ENCODE assay signal across 12 cellular contexts in the genomic region with DNA sequence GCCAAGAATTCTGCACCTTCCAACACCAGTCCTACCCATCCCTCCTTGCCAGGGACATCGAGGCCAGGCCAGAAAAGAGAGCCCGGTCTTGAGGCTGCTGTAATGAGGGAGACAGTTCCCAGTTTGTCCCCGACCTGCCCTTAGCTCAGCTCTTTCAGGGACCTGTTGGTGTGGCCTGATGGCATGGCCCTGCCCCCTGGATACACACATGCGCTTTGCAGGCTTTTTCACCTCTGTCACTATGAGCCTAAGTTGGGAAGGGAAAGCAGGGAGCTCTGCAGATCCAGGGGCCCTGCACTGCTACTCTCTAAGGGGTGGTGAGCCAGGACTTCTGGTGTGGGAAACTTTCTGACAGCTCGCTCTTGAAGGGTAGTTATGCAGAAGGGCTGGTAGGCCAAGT. TPM values are rescaled to one million over a fixed set of nuclear protein-coding genes. Genes with fewer than 3 reads are reported as not detected.
DNase-seq lines count a peak whose midpoint lies in the region; ATAC-seq and TF ChIP-seq lines count a peak whose summit lies in the region.
"Had no signal": no experiment of that assay in that cellular context is flagged by ENCODE, and none has a peak within 500 bp of the region (broad histone marks: within the 10 kb centered on the region; RNA-seq: fewer than 3 reads in every experiment).

No MANE protein-coding gene starts in this region.

- peak overlapping the region; percentile 14; the same call in 1 of the 2 replicates for H3K9ac ChIP-seq in HUES64 (ENCODE audit: low read depth, low read length)

- in situ Hi-C loops in transverse colon (cut with MboI; ENCODE audit: low pct_ligation_motif_present in 1 of 4, low pct_unique_long_range_greater_than_20kb in 1 of 4, low sequenced_read_pairs in 3 of 4) = loop anchor here in 3 of 4 donors (10.0 to 25.0 kb wide), 2 partner anchors 163 to 166 kb away; partner anchors contain the start of gene SEC31B (in 3 of the 3)

- intact Hi-C loops in lower lobe of right lung (cut with DNase I) (no loop called here), transverse colon (cut with DNase I; ENCODE audit: low total_unique reads) (no loop called here)

- H3K27me3 ChIP-seq in AG04450 (ENCODE audit: control insufficient read depth, insufficient read depth, low read length) (no peaks in the 10 kb centered on the region), HUES64 (ENCODE audit: insufficient read depth, low read length) (no peaks in the 10 kb centered on the region), lower lobe of right lung (ENCODE audit: low read depth) (peaks cover 13% of the 10 kb centered on the region), transverse colon (no peaks in the 10 kb centered on the region)

- peaks cover 65% of the 10 kb centered on the region for H3K36me3 Mint-ChIP-seq in brain

- CTCF ChIA-PET in AG04450 (lab: Charles Lee) = interaction anchor here (1.2 to 16.3 kb wide), 4 partner anchors 9 to 169 kb away, joined by 3 to 381 read pairs (median 5); no protein-coding TSS in a partner anchor

- DNase-seq in AG04450 (ENCODE audit: low read depth, low spot score) = no peak
- no peak for DNase-seq in lower lobe of right lung
- DNase-seq in NCI-H1930 (lab: John Stamatoyannopoulos, UW) = no peak
- no peak for DNase-seq in transverse colon
- DNase-seq in OCI-M2 (lab: John Stamatoyannopoulos, UW; ENCODE audit: unreplicated experiment) = no peak
- no peak for DNase-seq in AG20443 (ENCODE audit: low spot score)

- peaks cover 86% of the 10 kb centered on the region for H3K4me1 Mint-ChIP-seq in brain

- H3K27ac Mint-ChIP-seq in brain = peak overlapping the region; percentile 53 to 99 (median 96)

- WGBS in HUES64 = 86% methylated on average over 5 of the region's 5 CpGs
- 85% methylated on average over 5 of the region's 5 CpGs; no CpG with 5 or more reads in 1 of the 2 donors for WGBS in transverse colon (ENCODE audit: low coverage in 1 of 2), 2 donors

- TF ChIP-seq EP300 in transverse colon (IDR thresholded peaks at IDR 0.05; ENCODE audit: low read depth) = no peak

- H3K9me3 ChIP-seq in AG04450 (ENCODE audit: control insufficient read depth, insufficient read depth, low read length) = no peaks in the 10 kb centered on the region; the same call in 1 of the 2 replicates
- H3K9me3 ChIP-seq in HUES64 (ENCODE audit: insufficient read depth, low read depth, low read length) = no peaks in the 10 kb centered on the region
- H3K9me3 ChIP-seq in lower lobe of right lung = no peaks in the 10 kb centered on the region
- H3K9me3 ChIP-seq in transverse colon = no peaks in the 10 kb centered on the region

- peaks cover 19% of the 10 kb centered on the region for H3K27me3 Mint-ChIP-seq in brain

- no peak for TF ChIP-seq POLR2A in transverse colon (IDR thresholded peaks at IDR 0.05)

- ATAC-seq in lower lobe of right lung = no peak
- ATAC-seq: Right ventricle myocardium inferior had no signal

- H3K27ac ChIP-seq in AG04450 (ENCODE audit: low read depth, low read length) (no peak overlapping the region), HUES64 (ENCODE audit: low read depth, low read length) (no peak overlapping the region), lower lobe of right lung (no peak overlapping the region), transverse colon (no peak overlapping the region)

- peak overlapping the region; percentile 93 to 100 (median 99) for H3K4me3 Mint-ChIP-seq in brain

- H3K9me3 Mint-ChIP-seq in brain = peaks cover 0 to 3% (median 0%) of the 10 kb centered on the region in 5 experiments

- POLR2A ChIA-PET in AG04450 (lab: Yijun Ruan, JAX) = no interaction called here

- H3K4me1 ChIP-seq in HUES64 (ENCODE audit: insufficient read depth, low read length) = peaks cover 36% of the 10 kb centered on the region
- peaks cover 11% of the 10 kb centered on the region for H3K4me1 ChIP-seq in lower lobe of right lung
- peaks cover 0 to 32% (median 21%) of the 10 kb centered on the region in 4 donors for H3K4me1 ChIP-seq in transverse colon

- TF ChIP-seq CTCF in AG04450 (IDR thresholded peaks at IDR 0.05; ENCODE audit: low read depth, low read length) = no peak
- TF ChIP-seq CTCF in brain (conservative IDR thresholded peaks at IDR 0.05) = no peak
- TF ChIP-seq CTCF in lower lobe of right lung (IDR thresholded peaks at IDR 0.05) = no peak
- TF ChIP-seq CTCF in transverse colon (IDR thresholded peaks at IDR 0.05) = no peak

- peak overlapping the region; percentile 86 for H3K4me3 ChIP-seq in AG04450 (ENCODE audit: low read depth, low read length)
- peak overlapping the region; percentile 75 for H3K4me3 ChIP-seq in HUES64 (ENCODE audit: low read length)
- H3K4me3 ChIP-seq in lower lobe of right lung = peak overlapping the region; percentile 76
- no peak overlapping the region for H3K4me3 ChIP-seq in transverse colon

- H3K36me3 ChIP-seq in HUES64 (ENCODE audit: insufficient read depth, low read length) (peaks cover 62% of the 10 kb centered on the region), lower lobe of right lung (peaks cover 25% of the 10 kb centered on the region), transverse colon (no peaks in the 10 kb centered on the region)

RNA-seq across cellular contexts. Expression of gene SCD, which starts 2.1 kb away (rescaled TPM):
- 133 and 148 TPM in 2 replicates for polyA plus RNA-seq in AG04450 (2011; rRNA removed)
- 181 and 190 TPM in 2 replicates for polyA minus RNA-seq in AG04450 (2011; rRNA and poly(A)+ RNA removed)
- 504 TPM for polyA plus RNA-seq in HUES64 (2013, experiment 1 of 2)
- 575 TPM for polyA plus RNA-seq in HUES64 (2013, experiment 2 of 2)
- 423 TPM for polyA plus RNA-seq in brain (ENCODE audit: insufficient read depth, low read depth, low replicate concordance)
- 327 TPM for total RNA-seq in lower lobe of right lung
- 10 to 100 TPM in 3 of 4 donors, 1 to 10 TPM in 1; 9.2 to 62.1 (median 21.8) TPM for total RNA-seq in transverse colon

RNA-seq across cellular contexts. Expression of gene PKD2L1, which starts 19.1 kb away (rescaled TPM):
- polyA plus RNA-seq in AG04450 (2011; rRNA removed) (not detected in 2 replicates), brain (ENCODE audit: insufficient read depth, low read depth, low replicate concordance) (1.3 TPM)
- not detected in 2 replicates for polyA minus RNA-seq in AG04450 (2011; rRNA and poly(A)+ RNA removed)
- polyA plus RNA-seq in HUES64 (2013, experiment 1 of 2) = not detected
- not detected for polyA plus RNA-seq in HUES64 (2013, experiment 2 of 2)
- total RNA-seq in lower lobe of right lung (3.4 TPM), transverse colon (1 to 10 TPM in 1 of 4 donors, under 1 TPM in 1, not detected in 2; 0.14 to 1.9 TPM)
- total RNA-seq: Daoy, HT-29, lower leg skin, Right ventricle myocardium inferior had no signal

Comparison
In these comparisons a context has a peak if more than half of its experiments do, and no peak if none do; other contexts are left out.
1. H3K4me3 ChIP-seq: peak in AG04450 (single experiment), HUES64 (single experiment) and lower lobe of right lung (single experiment); none in transverse colon (0 of 4).